ENCODE assay signal across 1 cellular context in the genomic region with DNA sequence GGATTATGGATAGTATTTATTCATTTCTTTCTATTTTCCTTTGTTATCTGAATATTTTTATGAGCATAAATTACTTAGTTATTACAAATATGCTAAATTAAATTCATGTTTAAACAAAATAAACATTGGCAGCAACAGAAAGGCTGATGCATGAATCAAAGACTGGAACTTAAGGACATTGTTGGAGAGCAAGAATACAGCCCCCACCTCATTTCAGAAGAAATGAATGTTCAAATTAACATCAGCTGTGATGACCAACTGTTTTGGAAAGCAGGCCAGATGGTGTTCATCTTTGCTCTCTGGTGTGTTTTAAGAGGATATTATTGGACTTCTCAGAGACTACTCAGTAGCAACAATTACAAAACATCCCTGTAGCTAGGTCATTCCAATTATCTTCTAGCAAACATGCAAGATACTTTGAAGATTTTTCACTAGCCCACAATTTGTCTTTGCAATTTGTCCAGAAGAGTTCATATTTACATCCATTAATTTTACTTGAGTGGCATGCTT.
TF ChIP-seq lines count a peak whose summit lies in the region.

No MANE protein-coding gene starts in this region.

TF ChIP-seq in GM23338, 12 proteins besides CTCF, POLR2A, EP300 and RAD21 (continued from another document):
- TF ChIP-seq, protein P1, sequence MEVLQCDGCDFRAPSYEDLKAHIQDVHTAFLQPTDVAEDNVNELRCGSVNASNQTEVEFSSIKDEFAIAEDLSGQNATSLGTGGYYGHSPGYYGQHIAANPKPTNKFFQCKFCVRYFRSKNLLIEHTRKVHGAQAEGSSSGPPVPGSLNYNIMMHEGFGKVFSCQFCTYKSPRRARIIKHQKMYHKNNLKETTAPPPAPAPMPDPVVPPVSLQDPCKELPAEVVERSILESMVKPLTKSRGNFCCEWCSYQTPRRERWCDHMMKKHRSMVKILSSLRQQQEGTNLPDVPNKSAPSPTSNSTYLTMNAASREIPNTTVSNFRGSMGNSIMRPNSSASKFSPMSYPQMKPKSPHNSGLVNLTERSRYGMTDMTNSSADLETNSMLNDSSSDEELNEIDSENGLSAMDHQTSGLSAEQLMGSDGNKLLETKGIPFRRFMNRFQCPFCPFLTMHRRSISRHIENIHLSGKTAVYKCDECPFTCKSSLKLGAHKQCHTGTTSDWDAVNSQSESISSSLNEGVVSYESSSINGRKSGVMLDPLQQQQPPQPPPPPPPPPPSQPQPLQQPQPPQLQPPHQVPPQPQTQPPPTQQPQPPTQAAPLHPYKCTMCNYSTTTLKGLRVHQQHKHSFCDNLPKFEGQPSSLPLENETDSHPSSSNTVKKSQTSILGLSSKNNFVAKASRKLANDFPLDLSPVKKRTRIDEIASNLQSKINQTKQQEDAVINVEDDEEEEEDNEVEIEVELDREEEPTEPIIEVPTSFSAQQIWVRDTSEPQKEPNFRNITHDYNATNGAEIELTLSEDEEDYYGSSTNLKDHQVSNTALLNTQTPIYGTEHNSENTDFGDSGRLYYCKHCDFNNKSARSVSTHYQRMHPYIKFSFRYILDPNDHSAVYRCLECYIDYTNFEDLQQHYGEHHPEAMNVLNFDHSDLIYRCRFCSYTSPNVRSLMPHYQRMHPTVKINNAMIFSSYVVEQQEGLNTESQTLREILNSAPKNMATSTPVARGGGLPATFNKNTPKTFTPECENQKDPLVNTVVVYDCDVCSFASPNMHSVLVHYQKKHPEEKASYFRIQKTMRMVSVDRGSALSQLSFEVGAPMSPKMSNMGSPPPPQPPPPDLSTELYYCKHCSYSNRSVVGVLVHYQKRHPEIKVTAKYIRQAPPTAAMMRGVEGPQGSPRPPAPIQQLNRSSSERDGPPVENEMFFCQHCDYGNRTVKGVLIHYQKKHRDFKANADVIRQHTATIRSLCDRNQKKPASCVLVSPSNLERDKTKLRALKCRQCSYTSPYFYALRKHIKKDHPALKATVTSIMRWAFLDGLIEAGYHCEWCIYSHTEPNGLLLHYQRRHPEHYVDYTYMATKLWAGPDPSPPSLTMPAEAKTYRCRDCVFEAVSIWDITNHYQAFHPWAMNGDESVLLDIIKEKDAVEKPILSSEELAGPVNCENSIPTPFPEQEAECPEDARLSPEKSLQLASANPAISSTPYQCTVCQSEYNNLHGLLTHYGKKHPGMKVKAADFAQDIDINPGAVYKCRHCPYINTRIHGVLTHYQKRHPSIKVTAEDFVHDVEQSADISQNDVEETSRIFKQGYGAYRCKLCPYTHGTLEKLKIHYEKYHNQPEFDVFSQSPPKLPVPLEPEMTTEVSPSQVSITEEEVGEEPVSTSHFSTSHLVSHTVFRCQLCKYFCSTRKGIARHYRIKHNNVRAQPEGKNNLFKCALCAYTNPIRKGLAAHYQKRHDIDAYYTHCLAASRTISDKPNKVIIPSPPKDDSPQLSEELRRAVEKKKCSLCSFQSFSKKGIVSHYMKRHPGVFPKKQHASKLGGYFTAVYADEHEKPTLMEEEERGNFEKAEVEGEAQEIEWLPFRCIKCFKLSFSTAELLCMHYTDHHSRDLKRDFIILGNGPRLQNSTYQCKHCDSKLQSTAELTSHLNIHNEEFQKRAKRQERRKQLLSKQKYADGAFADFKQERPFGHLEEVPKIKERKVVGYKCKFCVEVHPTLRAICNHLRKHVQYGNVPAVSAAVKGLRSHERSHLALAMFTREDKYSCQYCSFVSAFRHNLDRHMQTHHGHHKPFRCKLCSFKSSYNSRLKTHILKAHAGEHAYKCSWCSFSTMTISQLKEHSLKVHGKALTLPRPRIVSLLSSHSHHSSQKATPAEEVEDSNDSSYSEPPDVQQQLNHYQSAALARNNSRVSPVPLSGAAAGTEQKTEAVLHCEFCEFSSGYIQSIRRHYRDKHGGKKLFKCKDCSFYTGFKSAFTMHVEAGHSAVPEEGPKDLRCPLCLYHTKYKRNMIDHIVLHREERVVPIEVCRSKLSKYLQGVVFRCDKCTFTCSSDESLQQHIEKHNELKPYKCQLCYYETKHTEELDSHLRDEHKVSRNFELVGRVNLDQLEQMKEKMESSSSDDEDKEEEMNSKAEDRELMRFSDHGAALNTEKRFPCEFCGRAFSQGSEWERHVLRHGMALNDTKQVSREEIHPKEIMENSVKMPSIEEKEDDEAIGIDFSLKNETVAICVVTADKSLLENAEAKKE (CRISPR knock-in tag; IDR thresholded peaks at IDR 0.05): no peak
- TF ChIP-seq JUNB (IDR thresholded peaks at IDR 0.05; ENCODE audit: unreplicated experiment) (no peak), STAT1 (IDR thresholded peaks at IDR 0.05; ENCODE audit: unreplicated experiment) (no peak), EZH2phosphoT487 (IDR thresholded peaks at IDR 0.05; ENCODE audit: unreplicated experiment) (no peak), ZNF114 (CRISPR knock-in tag; IDR thresholded peaks at IDR 0.05) (no peak)
